ENCODE assay signal across 26 cellular contexts in the genomic region with DNA sequence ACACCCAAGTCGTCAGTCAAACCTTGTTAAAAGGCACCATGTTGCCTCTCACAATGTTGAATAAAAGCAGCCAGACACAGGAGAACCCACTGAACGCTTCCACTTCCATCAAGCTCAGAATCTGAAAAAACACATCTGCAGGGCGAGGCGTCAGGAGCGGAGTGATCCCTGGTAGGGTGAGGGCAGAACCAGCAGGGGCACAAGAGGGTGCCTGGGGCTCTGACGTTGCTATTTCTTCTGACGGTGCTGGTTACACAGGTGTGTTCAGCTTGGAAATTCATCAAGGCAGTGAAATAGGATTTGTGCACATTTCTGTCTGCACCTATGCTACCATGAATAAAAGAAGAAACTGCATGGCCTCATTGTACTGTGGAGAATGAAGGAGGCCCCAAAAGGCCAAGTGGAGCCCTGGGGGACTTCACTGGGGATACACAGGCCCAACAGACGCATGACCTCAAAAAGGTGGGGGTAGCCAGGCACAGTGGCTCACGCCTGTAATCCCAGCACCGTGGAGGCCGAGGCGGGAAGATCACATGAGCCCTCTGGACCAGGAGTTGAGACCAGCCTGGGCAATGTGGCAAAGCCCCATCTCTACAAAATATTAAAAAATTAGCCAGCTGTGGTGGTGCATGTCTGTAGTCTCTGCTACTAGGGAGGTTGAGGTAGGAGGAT. TPM values are rescaled to one million over a fixed set of nuclear protein-coding genes. Genes with fewer than 3 reads are reported as not detected.
DNase-seq lines count a peak whose midpoint lies in the region; ATAC-seq, FAIRE-seq and TF ChIP-seq lines count a peak whose summit lies in the region.
"Had no signal": no experiment of that assay in that cellular context is flagged by ENCODE, and none has a peak within 500 bp of the region (broad histone marks: within the 10 kb centered on the region; RNA-seq: fewer than 3 reads in every experiment).

No MANE protein-coding gene starts in this region.

- no peak for TF ChIP-seq RAD21 in H1 (IDR thresholded peaks at IDR 0.05 in 1 of 2, conservative IDR thresholded peaks at IDR 0.05 in 1 of 2; ENCODE audit: low read depth in 2 of 2, low read length in 2 of 2)

- H3K56ac ChIP-seq in H1 (replicated peaks; ENCODE audit: insufficient read length, low read depth, low read length): no peak overlapping the region

- CTCF ChIA-PET in H1 (lab: Charles Lee; ENCODE audit: partially characterized antibody): interaction anchor here (3.0 kb wide), 1 partner anchor 10 kb away, joined by 18 read pairs; no protein-coding TSS in a partner anchor

- no peak overlapping the region for H2AK5ac ChIP-seq in H1 (ENCODE audit: low read depth, low read length)

- H3K27ac Mint-ChIP-seq in stimulated activated naive CD8-positive, alpha-beta T cell treated with anti-CD3 and anti-CD28 coated beads, Interleukin-15, amount 100 ng/mL, for 72 hours: no peak overlapping the region
- no peak overlapping the region for H3K27ac Mint-ChIP-seq in GM23338
- no peak overlapping the region for H3K27ac Mint-ChIP-seq in stimulated activated effector memory CD8-positive, alpha-beta T cell treated with anti-CD3 and anti-CD28 coated beads, Interleukin-12 subunit alpha, Interleukin-12 subunit beta, amount 100 ng/mL, for 72 hours
- H3K27ac Mint-ChIP-seq: B cell, T-cell had no signal

- TF ChIP-seq EP300 in H1 (IDR thresholded peaks at IDR 0.05; ENCODE audit: borderline replicate concordance in 1 of 2, low read depth in 2 of 2, low read length in 2 of 2): no peak

- no peak overlapping the region for H4K91ac ChIP-seq in H1 (replicated peaks; ENCODE audit: insufficient read length, low read length)

- 89% methylated on average over 12 of the region's 12 CpGs; no CpG with 5 or more reads in 1 of the 2 experiments for WGBS in H1 (ENCODE audit: extremely low coverage in 1 of 2, insufficient coverage in 1 of 2, insufficient read length in 1 of 2, insufficient replicate concordance in 2 of 2, low coverage in 1 of 2, low lambda C conversion rate in 2 of 2, missing lambda C conversion rate in 1 of 2), 2 experiments

- POLR2A ChIA-PET in H1 (lab: Charles Lee; ENCODE audit: partially characterized antibody): interaction anchor here (0.9 kb wide), 1 partner anchor 140 kb away, joined by 3 read pairs; no protein-coding TSS in a partner anchor

- H3K4me2 ChIP-seq in GM23338 (no peak overlapping the region), H1 (ENCODE audit: insufficient read depth in 1 of 2, low read depth in 2 of 2, low read length in 2 of 2) (no peak overlapping the region)

- no peaks in the 10 kb centered on the region for H3K27me3 Mint-ChIP-seq in stimulated activated naive CD8-positive, alpha-beta T cell treated with anti-CD3 and anti-CD28 coated beads, Interleukin-15, amount 100 ng/mL, for 72 hours
- peaks cover 10% of the 10 kb centered on the region for H3K27me3 Mint-ChIP-seq in GM23338 (ENCODE audit: insufficient read depth, low read depth, poor library complexity)
- H3K27me3 Mint-ChIP-seq: B cell had no signal

- no peak overlapping the region for H2BK20ac ChIP-seq in H1 (ENCODE audit: low read length)

- no peak for DNase-seq in stimulated activated naive CD8-positive, alpha-beta T cell treated with anti-CD3 and anti-CD28 coated beads, Interleukin-15, amount 100 ng/mL, for 72 hours
- DNase-seq in stimulated activated naive CD8-positive, alpha-beta T cell treated with anti-CD3 and anti-CD28 coated beads, Interleukin-15, Interleukin-2, amounts not matched to agents 100 U/mL and 50 U/mL, for 24 hours: no peak
- DNase-seq in GM23338 (ENCODE audit: low spot score) (no peak), H1 (ENCODE audit: low read depth in 1 of 2, low spot score in 2 of 2) (peak in 1 of 2 experiments; percentile 42), glomerular visceral epithelial cell (ENCODE audit: extremely low spot score) (no peak)
- no peak for DNase-seq in stimulated activated effector memory CD8-positive, alpha-beta T cell treated with anti-CD3 and anti-CD28 coated beads, Interleukin-12 subunit alpha, Interleukin-12 subunit beta, amount 100 ng/mL, for 72 hours (ENCODE audit: low spot score in 2 of 2)
- DNase-seq: EL; GDM1; H7; KG1; MG63; NCI-H1105 treated with DMSO at 0.1 percent for 48 hours; NCI-H2029; NCI-H446; NCI-H524 treated with DMSO at 0.1 percent for 48 hours; NCI-H82; NK-92 treated with Interleukin-12 subunit alpha and Interleukin-12 subunit beta, amount 100 ng/mL, for 24 hours; PC-3; SHP77; T-cell had no signal

- FAIRE-seq in H1 (lab: Jason Lieb, UNC): no peak
- FAIRE-seq: D721Med, GM12878 had no signal

- H3K27me3 ChIP-seq in GM23338 (ENCODE audit: insufficient read depth) (no peaks in the 10 kb centered on the region), H1 (replicated peaks in 1 of 4; ENCODE audit: control insufficient read depth in 3 of 4, extremely low read depth in 1 of 4, insufficient read depth in 3 of 4, low read length in 3 of 4) (no peaks in the 10 kb centered on the region; a peak in 1 of 7 replicates)
- H3K27me3 ChIP-seq: MG63 had no signal

- H3K9me3 Mint-ChIP-seq in stimulated activated naive CD8-positive, alpha-beta T cell treated with anti-CD3 and anti-CD28 coated beads, Interleukin-15, amount 100 ng/mL, for 72 hours: no peaks in the 10 kb centered on the region
- no peaks in the 10 kb centered on the region for H3K9me3 Mint-ChIP-seq in GM23338
- H3K9me3 Mint-ChIP-seq in stimulated activated effector memory CD8-positive, alpha-beta T cell treated with anti-CD3 and anti-CD28 coated beads, Interleukin-12 subunit alpha, Interleukin-12 subunit beta, amount 100 ng/mL, for 72 hours: no peaks in the 10 kb centered on the region
- H3K9me3 Mint-ChIP-seq: T-cell had no signal

- H4K8ac ChIP-seq in H1 (ENCODE audit: extremely low read depth, insufficient read depth, low read length): 0 out of 2 replicates have a peak overlapping the region, but pooled peaks have one; percentile 35

- H2BK120ac ChIP-seq in H1 (replicated peaks; ENCODE audit: low read depth, low read length): no peak overlapping the region

- H3K9me3 ChIP-seq in H1 (ENCODE audit: insufficient read depth in 2 of 2, low read depth in 1 of 2, low read length in 1 of 2): no peaks in the 10 kb centered on the region
- H3K9me3 ChIP-seq: MG63 had no signal

- H3K27ac ChIP-seq in GM23338 (ENCODE audit: low read depth) (no peak overlapping the region), H1 (ENCODE audit: low read depth, low read length) (no peak overlapping the region)
- H3K27ac ChIP-seq: C4-2B had no signal

- H2BK12ac ChIP-seq in H1 (ENCODE audit: low read depth, low read length): no peak overlapping the region

- H3K23me2 ChIP-seq in H1 (ENCODE audit: low read depth, low read length): no peaks in the 10 kb centered on the region

- no peak for TF ChIP-seq POLR2A in H1 (IDR thresholded peaks at IDR 0.05; ENCODE audit: control extremely low read depth in 1 of 2, low read depth in 2 of 2, low read length in 2 of 2)

- no peak overlapping the region for H4K5ac ChIP-seq in H1 (ENCODE audit: insufficient read length, low read depth, low read length)

- no peak overlapping the region for H3K18ac ChIP-seq in H1 (ENCODE audit: extremely low read depth, low read length)

- H4K20me1 ChIP-seq in GM23338 (replicated peaks; ENCODE audit: insufficient read depth): no peaks in the 10 kb centered on the region
- H4K20me1 ChIP-seq in H1 (replicated peaks in 1 of 2; ENCODE audit: control insufficient read depth in 1 of 2, insufficient read depth in 2 of 2, low read length in 2 of 2): no peaks in the 10 kb centered on the region

- H3K23ac ChIP-seq in H1 (ENCODE audit: insufficient read length): no peak overlapping the region

- H3K4me1 ChIP-seq in GM23338 (ENCODE audit: insufficient read depth): no peaks in the 10 kb centered on the region
- H3K4me1 ChIP-seq in H1 (replicated peaks in 1 of 4; ENCODE audit: control insufficient read depth in 3 of 4, insufficient read depth in 4 of 4, low read length in 3 of 4): peaks cover 0 to 1% (median 0%) of the 10 kb centered on the region in 4 experiments; a peak in 1 of 7 replicates

- H2AFZ ChIP-seq in GM23338 (no peak overlapping the region), H1 (ENCODE audit: low read length) (no peak overlapping the region)

- H3K9ac ChIP-seq in H1 (replicated peaks in 1 of 4; ENCODE audit: extremely low read depth in 1 of 4, low read depth in 3 of 4, low read length in 3 of 4): 0 out of 7 replicates have a peak overlapping the region, but pooled peaks of 1 of the 4 experiments have one; percentile 3

- no peaks in the 10 kb centered on the region for H3K36me3 ChIP-seq in GM23338 (ENCODE audit: insufficient read depth)
- no peaks in the 10 kb centered on the region for H3K36me3 ChIP-seq in H1 (ENCODE audit: control insufficient read depth in 2 of 4, insufficient read depth in 4 of 4, low read length in 3 of 4)
- H3K36me3 ChIP-seq: MG63 had no signal

- no peaks in the 10 kb centered on the region for H3K4me1 Mint-ChIP-seq in stimulated activated naive CD8-positive, alpha-beta T cell treated with anti-CD3 and anti-CD28 coated beads, Interleukin-15, amount 100 ng/mL, for 72 hours
- peaks cover 4% of the 10 kb centered on the region for H3K4me1 Mint-ChIP-seq in GM23338
- no peaks in the 10 kb centered on the region for H3K4me1 Mint-ChIP-seq in stimulated activated effector memory CD8-positive, alpha-beta T cell treated with anti-CD3 and anti-CD28 coated beads, Interleukin-12 subunit alpha, Interleukin-12 subunit beta, amount 100 ng/mL, for 72 hours
- H3K4me1 Mint-ChIP-seq: B cell had no signal

- no peak overlapping the region for H3K4me3 Mint-ChIP-seq in stimulated activated naive CD8-positive, alpha-beta T cell treated with anti-CD3 and anti-CD28 coated beads, Interleukin-15, amount 100 ng/mL, for 72 hours
- no peak overlapping the region for H3K4me3 Mint-ChIP-seq in GM23338
- no peak overlapping the region for H3K4me3 Mint-ChIP-seq in stimulated activated effector memory CD8-positive, alpha-beta T cell treated with anti-CD3 and anti-CD28 coated beads, Interleukin-12 subunit alpha, Interleukin-12 subunit beta, amount 100 ng/mL, for 72 hours
- H3K4me3 Mint-ChIP-seq: B cell, T-cell had no signal

- H2BK5ac ChIP-seq in H1 (ENCODE audit: low read depth, low read length): no peak overlapping the region

- H3F3A ChIP-seq in GM23338 (replicated peaks; ENCODE audit: low read depth): peaks cover 4% of the 10 kb centered on the region; the same call in 1 of the 2 replicates

- peak; percentile 13 for ATAC-seq in stimulated activated naive CD8-positive, alpha-beta T cell treated with anti-CD3 and anti-CD28 coated beads, Interleukin-15, amount 100 ng/mL, for 72 hours
- no peak for ATAC-seq in stimulated activated naive CD8-positive, alpha-beta T cell treated with anti-CD3 and anti-CD28 coated beads, Interleukin-15, Interleukin-2, amounts not matched to agents 100 U/mL and 50 U/mL, for 24 hours
- ATAC-seq in GM23338 (peak; percentile 39; the same call in 1 of the 3 replicates), GM19351 (IDR thresholded peaks at IDR 0.05; ENCODE audit: unreplicated experiment) (no peak)
- peak; percentile 8 for ATAC-seq in stimulated activated effector memory CD8-positive, alpha-beta T cell treated with anti-CD3 and anti-CD28 coated beads, Interleukin-12 subunit alpha, Interleukin-12 subunit beta, amount 100 ng/mL, for 72 hours
- ATAC-seq in activated CD4-positive, CD25-positive, alpha-beta regulatory T cell treated with anti-CD3 and anti-CD28 coated beads, Interleukin-2, amount 50 U/mL, for 24 hours: no peak
- ATAC-seq: GM12878, PC-3 had no signal

- no peaks in the 10 kb centered on the region for H3K79me1 ChIP-seq in H1 (ENCODE audit: low read depth, low read length)

- H3K14ac ChIP-seq in H1 (ENCODE audit: insufficient read length): no peak overlapping the region

- no peak overlapping the region for H2BK15ac ChIP-seq in H1 (ENCODE audit: low read length)

- 0 out of 2 replicates have a peak, but pooled peaks cover 4% of the 10 kb centered on the region for H3K9me2 ChIP-seq in GM23338 (ENCODE audit: insufficient read depth)

- H3K4me3 ChIP-seq in GM23338 (no peak overlapping the region), H1 (ENCODE audit: extremely low read depth in 1 of 4, insufficient read depth in 2 of 4, low read depth in 3 of 4, low read length in 4 of 4) (no peak overlapping the region)
- H3K4me3 ChIP-seq: GM12878, MG63 had no signal

- no peaks in the 10 kb centered on the region for H3K79me2 ChIP-seq in GM23338 (replicated peaks; ENCODE audit: insufficient read depth)
- no peaks in the 10 kb centered on the region; a peak in 1 of 4 replicates for H3K79me2 ChIP-seq in H1 (ENCODE audit: control insufficient read depth in 1 of 2, insufficient read depth in 2 of 2, low read length in 2 of 2)

- H3K36me3 Mint-ChIP-seq in GM23338 (ENCODE audit: low read depth): no peaks in the 10 kb centered on the region; the same call in 2 of the 3 replicates
- H3K36me3 Mint-ChIP-seq in stimulated activated effector memory CD8-positive, alpha-beta T cell treated with anti-CD3 and anti-CD28 coated beads, Interleukin-12 subunit alpha, Interleukin-12 subunit beta, amount 100 ng/mL, for 72 hours: peaks cover 2% of the 10 kb centered on the region
- H3K36me3 Mint-ChIP-seq: T-cell had no signal

- H3K4ac ChIP-seq in H1 (replicated peaks; ENCODE audit: insufficient read length, low read depth, low read length): no peak overlapping the region

- no peak for TF ChIP-seq CTCF in GM23338 (conservative IDR thresholded peaks at IDR 0.05; ENCODE audit: low read depth in 2 of 2)
- no peak for TF ChIP-seq CTCF in H1 (IDR thresholded peaks at IDR 0.05; ENCODE audit: control extremely low read depth in 1 of 3, insufficient read depth in 1 of 3, low read depth in 1 of 3, low read length in 3 of 3)

RNA-seq across cellular contexts. Expression of a gene that starts 19.2 kb away (rescaled TPM):
- total RNA-seq in GM23338 (2014; rRNA removed; shearing (Covaris generic)): 76.5 and 91.2 TPM in 2 replicates
- polyA plus RNA-seq in GM23338 (2016; fragmentation: Nextera tagmentation; extraction: Ambion mirVana) (34.0 and 38.7 TPM in 2 replicates), H1 (2011; rRNA removed) (49.9 and 50.1 TPM in 2 replicates)
- total RNA-seq in H1 (2021; fragmentation: NEBNext Ultra II Directional; extraction: Animal tissue kit (Norgen Biotek cat#: 25700)): 119 and 125 TPM in 2 replicates
- polyA plus RNA-seq in H1 (2011; cell fraction: cytosol; rRNA removed): 83.7 TPM
- 66.1 TPM for polyA plus RNA-seq in H1 (2011; cell fraction: nucleus; rRNA removed)
- polyA plus RNA-seq in H1 (2012, experiment 1 of 2): 106 to 137 TPM (median 113 TPM) in 4 replicates
- polyA plus RNA-seq in H1 (2012, experiment 2 of 2): 7.3 TPM
- polyA plus RNA-seq in H1 (2013, experiment 1 of 2): 36.6 TPM
- polyA plus RNA-seq in H1 (2013, experiment 2 of 2): 39.2 TPM
- polyA minus RNA-seq in H1 (2011; rRNA and poly(A)+ RNA removed): 167 and 172 TPM in 2 replicates
- polyA minus RNA-seq in H1 (2011; cell fraction: cytosol; rRNA and poly(A)+ RNA removed): 79.4 TPM
- polyA minus RNA-seq in H1 (2011; cell fraction: nucleus; rRNA and poly(A)+ RNA removed): 106 TPM

Comparison
In these comparisons a context has a peak if more than half of its experiments do, and no peak if none do; other contexts are left out.
1. ATAC-seq: peak in stimulated activated naive CD8-positive, alpha-beta T cell treated with anti-CD3 and anti-CD28 coated beads, Interleukin-15, amount 100 ng/mL, for 72 hours (single experiment), GM23338 (single experiment) and stimulated activated effector memory CD8-positive, alpha-beta T cell treated with anti-CD3 and anti-CD28 coated beads, Interleukin-12 subunit alpha, Interleukin-12 subunit beta, amount 100 ng/mL, for 72 hours (single experiment); none in stimulated activated naive CD8-positive, alpha-beta T cell treated with anti-CD3 and anti-CD28 coated beads, Interleukin-15, Interleukin-2, amounts not matched to agents 100 U/mL and 50 U/mL, for 24 hours (single experiment), GM19351 (single experiment) and activated CD4-positive, CD25-positive, alpha-beta regulatory T cell treated with anti-CD3 and anti-CD28 coated beads, Interleukin-2, amount 50 U/mL, for 24 hours (0 of 2).